23 cellular contexts compared by ENCODE assay signal in the genomic region with DNA sequence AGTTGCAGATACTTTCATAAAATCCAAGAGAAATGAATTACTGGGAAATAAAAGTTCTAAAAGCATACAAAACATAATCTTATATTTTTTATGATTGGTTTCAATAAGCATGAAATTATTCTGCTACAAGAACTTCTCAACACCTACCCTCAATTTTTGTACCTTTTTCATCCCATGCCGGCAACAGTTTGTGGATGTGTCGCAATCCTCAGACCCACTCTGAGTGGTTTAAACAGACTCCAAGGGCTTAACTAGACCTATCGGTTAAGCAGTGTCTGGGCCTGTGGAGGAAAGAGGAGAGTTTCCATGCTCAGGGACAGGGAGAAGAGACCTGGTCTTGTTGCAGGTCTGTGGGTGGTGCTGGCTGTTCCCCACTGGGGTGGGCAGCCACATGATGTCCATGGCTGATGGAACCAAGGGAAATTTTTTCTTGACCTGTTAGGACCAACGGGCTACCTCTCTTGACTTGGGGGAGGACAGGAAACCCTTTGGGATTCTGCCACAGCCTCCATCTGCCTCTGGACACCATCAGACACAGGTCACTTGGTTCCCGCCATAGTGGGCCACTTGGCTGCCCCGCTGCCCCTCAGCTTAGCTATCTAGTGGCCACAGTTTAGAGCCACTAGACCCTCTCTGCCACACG.
DNase-seq lines count a peak whose midpoint lies in the region; ATAC-seq, FAIRE-seq and TF ChIP-seq lines count a peak whose summit lies in the region.
"Had no signal": no experiment of that assay in that cellular context is flagged by ENCODE, and none has a peak within 500 bp of the region (broad histone marks: within the 10 kb centered on the region; RNA-seq: fewer than 3 reads in every experiment).

No MANE protein-coding gene starts in this region.

- H3K79me2 ChIP-seq in H1 (ENCODE audit: control insufficient read depth in 1 of 2, insufficient read depth in 2 of 2, low read length in 2 of 2) (no peaks in the 10 kb centered on the region), trophoblast cell (ENCODE audit: control insufficient read depth, insufficient read depth, low read length, poor library complexity) (no peaks in the 10 kb centered on the region)

- no peak overlapping the region for H4K91ac ChIP-seq in H1 (replicated peaks; ENCODE audit: insufficient read length, low read length)
- no peak overlapping the region for H4K91ac ChIP-seq in trophoblast cell (ENCODE audit: low read depth, low read length)

- no peak for ATAC-seq in heart left ventricle
- ATAC-seq: A549 had no signal

- H3K56ac ChIP-seq in H1 (replicated peaks; ENCODE audit: insufficient read length, low read depth, low read length): no peak overlapping the region

- H4K8ac ChIP-seq in H1 (ENCODE audit: extremely low read depth, insufficient read depth, low read length) (no peak overlapping the region), trophoblast cell (ENCODE audit: low read depth, low read length) (no peak overlapping the region)

- H3K4me1 ChIP-seq in right atrium auricular region (no peaks in the 10 kb centered on the region), heart left ventricle (no peaks in the 10 kb centered on the region), H1 (replicated peaks in 1 of 4; ENCODE audit: control insufficient read depth in 3 of 4, insufficient read depth in 4 of 4, low read length in 3 of 4) (no peaks in the 10 kb centered on the region), trophoblast cell (ENCODE audit: control insufficient read depth in 1 of 2, insufficient read depth in 2 of 2, low read length in 2 of 2) (no peaks in the 10 kb centered on the region)
- H3K4me1 ChIP-seq: A549, BE2C had no signal

- H4K20me1 ChIP-seq in H1 (replicated peaks in 1 of 2; ENCODE audit: control insufficient read depth in 1 of 2, insufficient read depth in 2 of 2, low read length in 2 of 2): no peaks in the 10 kb centered on the region
- H4K20me1 ChIP-seq: BLaER1 treated with 17β-estradiol and CSF1 and Interleukin-3, amounts not matched to agents 10 nM and 100 nM had no signal

- H3K9ac ChIP-seq in H1 (replicated peaks in 1 of 4; ENCODE audit: extremely low read depth in 1 of 4, low read depth in 3 of 4, low read length in 3 of 4): no peak overlapping the region
- H3K9ac ChIP-seq in trophoblast cell (ENCODE audit: low read length): no peak overlapping the region
- H3K9ac ChIP-seq: BLaER1 treated with 17β-estradiol and CSF1 and Interleukin-3, amounts not matched to agents 10 nM and 100 nM had no signal

- H3K23ac ChIP-seq in H1 (ENCODE audit: insufficient read length) (no peak overlapping the region), trophoblast cell (ENCODE audit: low read length) (no peak overlapping the region)

- CTCF ChIA-PET in H1 (lab: Charles Lee; ENCODE audit: partially characterized antibody): no interaction called here

- FAIRE-seq in H1 (lab: Jason Lieb, UNC) (no peak), D721Med (lab: Jason Lieb, UNC) (no peak)
- FAIRE-seq: A549, GM12891 had no signal

- H2BK120ac ChIP-seq in H1 (replicated peaks; ENCODE audit: low read depth, low read length): no peak overlapping the region
- H2BK120ac ChIP-seq in trophoblast cell (ENCODE audit: insufficient read depth, low read length, poor library complexity): peak overlapping the region; percentile 22

- no peak overlapping the region for H3K4ac ChIP-seq in H1 (replicated peaks; ENCODE audit: insufficient read length, low read depth, low read length)
- H3K4ac ChIP-seq in trophoblast cell (ENCODE audit: low read depth, low read length): no peak overlapping the region

- H3K18ac ChIP-seq in H1 (ENCODE audit: extremely low read depth, low read length): no peak overlapping the region
- H3K18ac ChIP-seq in trophoblast cell (ENCODE audit: low read length): no peak overlapping the region

- POLR2A ChIA-PET in H1 (lab: Charles Lee; ENCODE audit: partially characterized antibody): no interaction called here

- no peaks in the 10 kb centered on the region for H3K79me1 ChIP-seq in H1 (ENCODE audit: low read depth, low read length)
- H3K79me1 ChIP-seq in trophoblast cell (ENCODE audit: low read length): no peaks in the 10 kb centered on the region

- H2BK20ac ChIP-seq in H1 (ENCODE audit: low read length): no peak overlapping the region

- no peak for TF ChIP-seq EP300 in Ishikawa (IDR thresholded peaks at IDR 0.05; ENCODE audit: borderline replicate concordance)
- TF ChIP-seq EP300 in H1 (IDR thresholded peaks at IDR 0.05; ENCODE audit: borderline replicate concordance in 1 of 2, low read depth in 2 of 2, low read length in 2 of 2): no peak

- TF ChIP-seq RAD21 in Ishikawa (IDR thresholded peaks at IDR 0.05; ENCODE audit: low read depth): no peak
- TF ChIP-seq RAD21 in H1 (IDR thresholded peaks at IDR 0.05 in 1 of 2, conservative IDR thresholded peaks at IDR 0.05 in 1 of 2; ENCODE audit: low read depth in 2 of 2, low read length in 2 of 2): no peak

- H2AFZ ChIP-seq in H1 (ENCODE audit: low read length) (no peak overlapping the region), trophoblast cell (ENCODE audit: insufficient read depth, low read length, poor library complexity) (no peak overlapping the region)

- H4K5ac ChIP-seq in H1 (ENCODE audit: insufficient read length, low read depth, low read length): no peak overlapping the region

- peak; percentile 23 for DNase-seq in right atrium auricular region (ENCODE audit: low spot score)
- DNase-seq in heart left ventricle: no peak
- peak in 1 of 2 experiments; percentile 16 for DNase-seq in H1 (ENCODE audit: low read depth in 1 of 2, low spot score in 2 of 2)
- DNase-seq in trophoblast cell: no peak
- no peak for DNase-seq in GM13976 (ENCODE audit: low spot score)
- DNase-seq in D721Med (ENCODE audit: insufficient read length, low spot score): no peak
- no peak for DNase-seq in KBM-7
- DNase-seq: 8988T; ACHN; AML-193; BE2C; CD4-positive, alpha-beta T cell; CD8-positive, alpha-beta memory T cell; DMS53; DMS79 treated with DMSO at 0.1 percent for 48 hours; GF-D8; GOT3; H7; HCEC 1CT had no signal

- H3K27me3 ChIP-seq in right atrium auricular region (no peaks in the 10 kb centered on the region), heart left ventricle (peaks cover 0 to 21% (median 0%) of the 10 kb centered on the region in 9 donors), H1 (replicated peaks in 1 of 4; ENCODE audit: control insufficient read depth in 3 of 4, extremely low read depth in 1 of 4, insufficient read depth in 3 of 4, low read length in 3 of 4) (no peaks in the 10 kb centered on the region; a peak in 1 of 7 replicates), trophoblast cell (ENCODE audit: insufficient read depth, low read length) (no peaks in the 10 kb centered on the region)
- H3K27me3 ChIP-seq: BE2C; BLaER1 treated with 17β-estradiol and CSF1 and Interleukin-3, amounts not matched to agents 10 nM and 100 nM had no signal

- no peak overlapping the region for H2BK15ac ChIP-seq in H1 (ENCODE audit: low read length)

- no peak overlapping the region for H3K14ac ChIP-seq in H1 (ENCODE audit: insufficient read length)
- no peak overlapping the region for H3K14ac ChIP-seq in trophoblast cell (ENCODE audit: low read length)

- H4K12ac ChIP-seq in trophoblast cell (ENCODE audit: low read depth, low read length): peak overlapping the region; percentile 54

- no peak overlapping the region for H2AK5ac ChIP-seq in H1 (ENCODE audit: low read depth, low read length)
- H2AK5ac ChIP-seq in trophoblast cell (ENCODE audit: low read length): no peak overlapping the region

- intact Hi-C loops in heart left ventricle (cut with DNase I): no loop called here

- H3K36me3 ChIP-seq in right atrium auricular region: no peaks in the 10 kb centered on the region
- H3K36me3 ChIP-seq in heart left ventricle: no peaks in the 10 kb centered on the region
- H3K36me3 ChIP-seq in H1 (ENCODE audit: control insufficient read depth in 2 of 4, insufficient read depth in 4 of 4, low read length in 3 of 4): no peaks in the 10 kb centered on the region
- no peaks in the 10 kb centered on the region for H3K36me3 ChIP-seq in trophoblast cell (ENCODE audit: control insufficient read depth in 1 of 2, insufficient read depth in 2 of 2, low read length in 2 of 2)
- H3K36me3 ChIP-seq: BE2C; BLaER1 treated with 17β-estradiol and CSF1 and Interleukin-3, amounts not matched to agents 10 nM and 100 nM had no signal

- H3K4me2 ChIP-seq in H1 (ENCODE audit: insufficient read depth in 1 of 2, low read depth in 2 of 2, low read length in 2 of 2) (no peak overlapping the region), trophoblast cell (ENCODE audit: low read length) (no peak overlapping the region)
- H3K4me2 ChIP-seq: A549 had no signal

- TF ChIP-seq CTCF in right atrium auricular region (IDR thresholded peaks at IDR 0.05) (no peak), heart left ventricle (IDR thresholded peaks at IDR 0.05) (no peak), H1 (IDR thresholded peaks at IDR 0.05; ENCODE audit: control extremely low read depth in 1 of 3, insufficient read depth in 1 of 3, low read depth in 1 of 3, low read length in 3 of 3) (no peak), GM13976 (IDR thresholded peaks at IDR 0.05; ENCODE audit: borderline replicate concordance, control extremely low read depth, extremely low read depth, insufficient read depth, missing control alignments) (no peak), D721Med (IDR thresholded peaks at IDR 0.05; ENCODE audit: insufficient read depth, missing control alignments) (no peak)

- no peak overlapping the region for H3K27ac ChIP-seq in right atrium auricular region
- no peak overlapping the region for H3K27ac ChIP-seq in heart left ventricle
- H3K27ac ChIP-seq in H1 (ENCODE audit: low read depth, low read length): no peak overlapping the region
- no peak overlapping the region for H3K27ac ChIP-seq in trophoblast cell (ENCODE audit: low read depth, low read length)
- H3K27ac ChIP-seq: A549; BLaER1 treated with 17β-estradiol and CSF1 and Interleukin-3, amounts not matched to agents 10 nM and 100 nM had no signal

- in situ Hi-C loops in GM13976 (cut with MboI; ENCODE audit: low sequenced_read_pairs, unreplicated experiment) (no loop called here), KBM-7 (cut with MboI; ENCODE audit: low pct_unique_long_range_greater_than_20kb, low sequenced_read_pairs) (no loop called here)

- H3K9me3 ChIP-seq in right atrium auricular region (peaks cover 0 to 13% of the 10 kb centered on the region in 2 donors), heart left ventricle (peaks cover 0 to 16% (median 2%) of the 10 kb centered on the region in 12 donors), H1 (ENCODE audit: insufficient read depth in 2 of 2, low read depth in 1 of 2, low read length in 1 of 2) (peaks cover 4 to 5% of the 10 kb centered on the region in 2 experiments; a peak in 3 of 4 replicates), trophoblast cell (ENCODE audit: insufficient read depth, low read depth, low read length) (no peaks in the 10 kb centered on the region)
- H3K9me3 ChIP-seq: BE2C had no signal

- H2BK12ac ChIP-seq in H1 (ENCODE audit: low read depth, low read length) (no peak overlapping the region), trophoblast cell (ENCODE audit: low read length) (no peak overlapping the region)

- no peak for TF ChIP-seq POLR2A in heart left ventricle (IDR thresholded peaks at IDR 0.05)
- TF ChIP-seq POLR2A in H1 (IDR thresholded peaks at IDR 0.05; ENCODE audit: control extremely low read depth in 1 of 2, low read depth in 2 of 2, low read length in 2 of 2): no peak

- H3K4me3 ChIP-seq in right atrium auricular region (no peak overlapping the region), heart left ventricle (no peak overlapping the region), H1 (ENCODE audit: extremely low read depth in 1 of 4, insufficient read depth in 2 of 4, low read depth in 3 of 4, low read length in 4 of 4) (no peak overlapping the region), trophoblast cell (ENCODE audit: low read depth, low read length) (no peak overlapping the region)
- H3K4me3 ChIP-seq: A549; BLaER1 treated with 17β-estradiol and CSF1 and Interleukin-3, amounts not matched to agents 10 nM and 100 nM had no signal

- 84 to 89% (median 89%) methylated on average over 7 of the region's 7 CpGs for WGBS in heart left ventricle, 4 donors
- 86% methylated on average over 7 of the region's 7 CpGs; no CpG with 5 or more reads in 1 of the 2 experiments for WGBS in H1 (ENCODE audit: extremely low coverage in 1 of 2, insufficient coverage in 1 of 2, insufficient read length in 1 of 2, insufficient replicate concordance in 2 of 2, low coverage in 1 of 2, low lambda C conversion rate in 2 of 2, missing lambda C conversion rate in 1 of 2), 2 experiments
- WGBS in trophoblast cell (ENCODE audit: extremely low coverage, insufficient coverage, insufficient read length): no CpG with 5 or more reads among the region's 7 CpGs

- no peaks in the 10 kb centered on the region for H3K23me2 ChIP-seq in H1 (ENCODE audit: low read depth, low read length)

- H2BK5ac ChIP-seq in H1 (ENCODE audit: low read depth, low read length) (no peak overlapping the region), trophoblast cell (ENCODE audit: low read depth, low read length, poor library complexity) (no peak overlapping the region)
